ENCODE assay signal across 8 cellular contexts in the genomic region with DNA sequence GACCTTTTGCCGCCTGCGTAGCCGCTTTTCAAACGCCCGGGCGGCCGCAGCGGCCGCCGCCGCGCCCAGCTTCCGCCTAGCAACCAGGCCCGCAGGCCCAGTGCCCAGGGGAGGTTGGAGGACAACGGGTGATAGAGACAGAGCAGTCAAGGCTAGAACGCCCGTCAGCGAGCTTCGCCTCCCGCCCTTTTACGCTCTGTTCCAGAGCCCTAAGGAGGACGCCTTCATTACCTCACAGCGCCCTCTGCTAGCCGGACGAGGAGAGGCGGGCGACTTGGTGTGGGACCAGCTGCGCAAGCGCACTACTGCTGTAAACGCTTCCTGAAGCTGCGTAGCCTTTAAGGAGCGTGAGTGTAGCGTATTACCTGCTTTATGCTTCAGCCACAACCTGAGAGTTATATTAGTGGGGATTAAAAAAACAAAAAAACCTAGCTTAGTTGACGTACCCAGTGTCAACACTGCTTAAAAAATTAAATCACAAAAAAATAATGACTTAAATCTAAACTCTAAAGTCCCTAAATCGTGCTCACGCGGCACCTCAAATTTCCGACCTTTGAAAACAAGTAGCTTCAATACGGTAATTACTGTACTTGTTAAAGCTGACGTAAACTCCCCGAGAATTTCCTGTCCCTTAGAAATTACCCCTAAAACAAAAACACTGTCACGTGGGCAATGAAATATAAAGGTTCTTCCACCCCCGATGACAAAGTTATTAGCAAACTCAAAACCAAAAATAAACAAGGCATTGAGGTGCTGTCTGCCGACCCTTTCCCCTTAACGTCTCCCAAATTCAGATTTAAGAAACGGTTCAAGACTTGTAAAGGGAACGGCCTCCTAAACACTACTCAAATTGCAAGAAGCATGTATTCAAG. TPM values are rescaled to one million over a fixed set of nuclear protein-coding genes. Genes with fewer than 3 reads are reported as not detected.
DNase-seq lines count a peak whose midpoint lies in the region; ATAC-seq and TF ChIP-seq lines count a peak whose summit lies in the region.

A gene (minus strand): TSS at position 126 of the 872 bp plus-strand sequence. CDS start 405 bp downstream, outside the sequence.

- intact Hi-C loops in IMR-90 (cut with micrococcal nuclease) = loop anchor here (1.0 to 2.0 kb wide), 3 partner anchors 89 to 907 kb away; a partner anchor contains a TSS
- intact Hi-C loops in mucosa of descending colon (cut with DNase I, micrococcal nuclease) = loop anchor here in 1 of 2 donors (10.0 kb wide), 1 partner anchor 181 kb away; no protein-coding TSS in a partner anchor

- H4K20me1 ChIP-seq in IMR-90 (ENCODE audit: insufficient read depth, low read length) = no peaks in the 10 kb centered on the region

- CTCF ChIA-PET in IMR-90 (lab: Yijun Ruan, JAX) = interaction anchor here (0.6 to 1.9 kb wide), 13 partner anchors 9 to 504 kb away, joined by 3 to 13 read pairs (median 4); a partner anchor contains a TSS

- H3K27ac ChIP-seq in IMR-90 (ENCODE audit: insufficient read depth, low read length) (peak within 1 kb of the TSS; percentile 68), epithelial cell of prostate (peak within 1 kb of the TSS; percentile 85)

- H3K9me1 ChIP-seq in IMR-90 (ENCODE audit: insufficient read depth, low read length) = no peaks in the 10 kb centered on the region

- peak within 1 kb of the TSS; percentile 37 for H4K91ac ChIP-seq in IMR-90 (ENCODE audit: insufficient read depth, low read depth, low read length)

- TF ChIP-seq CTCF in IMR-90 (conservative IDR thresholded peaks at IDR 0.05; ENCODE audit: low read depth, low read length) (peak; percentile 94), mucosa of descending colon (IDR thresholded peaks at IDR 0.05) (peak; percentile 83)

- H3K27me3 ChIP-seq in IMR-90 (ENCODE audit: control insufficient read depth, insufficient read depth, low read length) = no peaks in the 10 kb centered on the region

- peaks cover 18 to 30% of the 10 kb centered on the region in 2 experiments for H3K79me1 ChIP-seq in IMR-90 (ENCODE audit: low read depth in 1 of 2, low read length in 2 of 2)

- no peaks in the 10 kb centered on the region for H3K9me3 ChIP-seq in IMR-90 (ENCODE audit: control insufficient read depth, insufficient read depth, low read length)
- H3K9me3 ChIP-seq in mucosa of descending colon = no peaks in the 10 kb centered on the region

- H3K4me1 ChIP-seq in IMR-90 (ENCODE audit: control insufficient read depth, insufficient read depth, low read length) = no peaks in the 10 kb centered on the region; the same call in 1 of the 2 replicates
- H3K4me1 ChIP-seq in mucosa of descending colon (ENCODE audit: low read depth) = peaks cover 6% of the 10 kb centered on the region

- peak; percentile 82 for DNase-seq in DMS153 treated with DMSO at 0.1 percent for 48 hours (lab: John Stamatoyannopoulos, UW; ENCODE audit: unreplicated experiment)
- peak; percentile 99 for DNase-seq in IMR-90
- DNase-seq in OCI-M2 (lab: John Stamatoyannopoulos, UW; ENCODE audit: unreplicated experiment) = peak; percentile 94
- DNase-seq in activated T-cell treated with anti-CD3 and anti-CD28 coated beads for 4 hours = peak; percentile 93
- DNase-seq in epithelial cell of prostate (ENCODE audit: low read depth, low spot score) = peak; percentile 94
- peak; percentile 99 for DNase-seq in mucosa of descending colon
- DNase-seq in stimulated activated CD8-positive, alpha-beta memory T cell treated with anti-CD3 and anti-CD28 coated beads, Interleukin-4, amount 100 ng/mL, for 24 hours (ENCODE audit: low read depth) = peak; percentile 92

- peak within 1 kb of the TSS; percentile 58 to 78 for H4K8ac ChIP-seq in IMR-90 (ENCODE audit: low read depth in 2 of 2, low read length in 2 of 2)

- H4K5ac ChIP-seq in IMR-90 (ENCODE audit: low read depth, low read length) = peak within 1 kb of the TSS; percentile 80

- dilution Hi-C loops in IMR-90 (cut with HindIII; ENCODE audit: low sequenced_read_pairs, unreplicated experiment) = no loop called here

- peak within 1 kb of the TSS; percentile 65 for H3K4ac ChIP-seq in IMR-90 (ENCODE audit: low read depth, low read length)

- peak within 1 kb of the TSS; percentile 82; the same call in 1 of the 2 replicates for H3K18ac ChIP-seq in IMR-90 (ENCODE audit: low read depth, low read length)

- H2BK15ac ChIP-seq in IMR-90 (ENCODE audit: low read depth, low read length) = peak within 1 kb of the TSS; percentile 25; the same call in 1 of the 3 replicates

- H3K23ac ChIP-seq in IMR-90 (ENCODE audit: low read depth, low read length) = peak within 1 kb of the TSS; percentile 75

- peak; percentile 64 for TF ChIP-seq RAD21 in IMR-90 (IDR thresholded peaks at IDR 0.05; ENCODE audit: low read length)

- H2AFZ ChIP-seq in IMR-90 (replicated peaks; ENCODE audit: low read length, poor library complexity) = peak within 1 kb of the TSS; percentile 92

- H3K4me2 ChIP-seq in IMR-90 (ENCODE audit: low read depth, low read length) = peak within 1 kb of the TSS; percentile 98

- in situ Hi-C loops in IMR-90 (cut with MboI; ENCODE audit: low sequenced_read_pairs) = no loop called here

- BruUV-seq in IMR-90 (replicated peaks; lab: Mats Ljungman, UMichigan) = no TSS peak

- ATAC-seq in GM21528 (IDR thresholded peaks at IDR 0.05; ENCODE audit: low FRiP score, unreplicated experiment) (peak; percentile 99), IMR-90 (ENCODE audit: low read depth) (peak; percentile 99), mucosa of descending colon (peak; percentile 98)

- peak within 1 kb of the TSS; percentile 14 for H2BK20ac ChIP-seq in IMR-90 (ENCODE audit: low read depth, low read length)

- H3K14ac ChIP-seq in IMR-90 (replicated peaks; ENCODE audit: low read depth, low read length) = peak within 1 kb of the TSS; percentile 64

- peak within 1 kb of the TSS; percentile 61 for H2BK5ac ChIP-seq in IMR-90 (ENCODE audit: low read depth, low read length, poor library complexity, severe bottlenecking)

- POLR2A ChIA-PET in IMR-90 (lab: Charles Lee; ENCODE audit: unreplicated experiment) = interaction anchor here (0.5 to 0.6 kb wide), 3 partner anchors 13 to 578 kb away, joined by 3 to 5 read pairs (median 3); a partner anchor contains a TSS

- 0% methylated on average over 1 of the region's 47 CpGs; no CpG with 5 or more reads in 1 of the 2 experiments for WGBS in IMR-90 (ENCODE audit: extremely low coverage in 2 of 2, insufficient read length in 1 of 2), 2 experiments

- H3K36me3 ChIP-seq in IMR-90 (ENCODE audit: control insufficient read depth, insufficient read depth, low read length) (no peaks in the 10 kb centered on the region; the same call in 1 of the 2 replicates), mucosa of descending colon (ENCODE audit: low read depth) (no peaks in the 10 kb centered on the region)

- TF ChIP-seq POLR2A in IMR-90 (IDR thresholded peaks at IDR 0.05; ENCODE audit: low read depth, low read length) = peak; percentile 65; the same call in 1 of the 2 replicates

- peak within 1 kb of the TSS; percentile 47 for H3K56ac ChIP-seq in IMR-90 (ENCODE audit: extremely low read depth, insufficient read depth, low read length)

- H2BK120ac ChIP-seq in IMR-90 (ENCODE audit: low read depth, low read length) = peak within 1 kb of the TSS; percentile 9

- no peak within 1 kb of the TSS for H2AK5ac ChIP-seq in IMR-90 (ENCODE audit: low read depth, low read length)

- peak within 1 kb of the TSS; percentile 63 for H3K9ac ChIP-seq in IMR-90 (ENCODE audit: low read depth, low read length)

- H3K4me3 ChIP-seq in IMR-90 (ENCODE audit: insufficient read depth, low read depth, low read length) (peak within 1 kb of the TSS; percentile 87), mucosa of descending colon (peak within 1 kb of the TSS; percentile 58)

- H2AK9ac ChIP-seq in IMR-90 (replicated peaks; ENCODE audit: low read depth, low read length, poor library complexity) = peak within 1 kb of the TSS; percentile 66

TF ChIP-seq in IMR-90, 13 proteins besides CTCF, POLR2A, EP300 and RAD21:
- TF ChIP-seq CHD1 (IDR thresholded peaks at IDR 0.05; ENCODE audit: low read depth, low read length) (0 out of 2 replicates have a peak, but pooled peaks have one; percentile 21), MAFK (IDR thresholded peaks at IDR 0.05; ENCODE audit: low read depth, low read length) (no peak), RFX5 (IDR thresholded peaks at IDR 0.05; ENCODE audit: low read depth, low read length) (peak; percentile 94), RCOR1 (IDR thresholded peaks at IDR 0.05; ENCODE audit: insufficient replicate concordance, low read length) (peak; percentile 43), FOS (IDR thresholded peaks at IDR 0.05; ENCODE audit: low read depth, low read length) (no peak), MAZ (IDR thresholded peaks at IDR 0.05; ENCODE audit: borderline replicate concordance, low read depth, low read length) (peak; percentile 83; the same call in 1 of the 2 replicates), SMC3 (IDR thresholded peaks at IDR 0.05; ENCODE audit: low read depth, low read length) (peak; percentile 74), MXI1 (IDR thresholded peaks at IDR 0.05; ENCODE audit: borderline replicate concordance, low read depth, low read length) (peak; percentile 62; the same call in 1 of the 2 replicates)
- TF ChIP-seq, protein P1, sequence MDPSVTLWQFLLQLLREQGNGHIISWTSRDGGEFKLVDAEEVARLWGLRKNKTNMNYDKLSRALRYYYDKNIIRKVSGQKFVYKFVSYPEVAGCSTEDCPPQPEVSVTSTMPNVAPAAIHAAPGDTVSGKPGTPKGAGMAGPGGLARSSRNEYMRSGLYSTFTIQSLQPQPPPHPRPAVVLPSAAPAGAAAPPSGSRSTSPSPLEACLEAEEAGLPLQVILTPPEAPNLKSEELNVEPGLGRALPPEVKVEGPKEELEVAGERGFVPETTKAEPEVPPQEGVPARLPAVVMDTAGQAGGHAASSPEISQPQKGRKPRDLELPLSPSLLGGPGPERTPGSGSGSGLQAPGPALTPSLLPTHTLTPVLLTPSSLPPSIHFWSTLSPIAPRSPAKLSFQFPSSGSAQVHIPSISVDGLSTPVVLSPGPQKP (IDR thresholded peaks at IDR 0.05; ENCODE audit: borderline replicate concordance, low read depth, low read length) = no peak
- TF ChIP-seq, protein P2, sequence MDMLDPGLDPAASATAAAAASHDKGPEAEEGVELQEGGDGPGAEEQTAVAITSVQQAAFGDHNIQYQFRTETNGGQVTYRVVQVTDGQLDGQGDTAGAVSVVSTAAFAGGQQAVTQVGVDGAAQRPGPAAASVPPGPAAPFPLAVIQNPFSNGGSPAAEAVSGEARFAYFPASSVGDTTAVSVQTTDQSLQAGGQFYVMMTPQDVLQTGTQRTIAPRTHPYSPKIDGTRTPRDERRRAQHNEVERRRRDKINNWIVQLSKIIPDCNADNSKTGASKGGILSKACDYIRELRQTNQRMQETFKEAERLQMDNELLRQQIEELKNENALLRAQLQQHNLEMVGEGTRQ (IDR thresholded peaks at IDR 0.05; ENCODE audit: low read depth, low read length) = peak; percentile 86

RNA-seq across cellular contexts. Expression of the gene that starts here (rescaled TPM):
- total RNA-seq in IMR-90 (2012; rRNA removed) = 16.4 and 46.1 TPM in 2 replicates
- 6.0 and 6.7 TPM in 2 replicates for polyA plus RNA-seq in IMR-90 (2012; rRNA removed)
- 2.3 and 2.6 TPM in 2 replicates for polyA plus RNA-seq in IMR-90 (2012; cell fraction: cytosol; rRNA removed)
- 3.8 and 13.6 TPM in 2 replicates for polyA plus RNA-seq in IMR-90 (2012; cell fraction: nucleus; rRNA removed; ENCODE audit: low replicate concordance)
- total RNA-seq in mucosa of descending colon = 10 to 100 TPM; 12.6 to 27.6 (median 15.0) TPM

Comparison
In these comparisons a context has a peak if more than half of its experiments do, and no peak if none do; other contexts are left out.
1. Peak in every context shown above with its lines: DNase-seq, ATAC-seq, H3K4me3 ChIP-seq and H3K27ac ChIP-seq.